Comparison of ENCODE assay signal across 14 cellular contexts in the genomic region with DNA sequence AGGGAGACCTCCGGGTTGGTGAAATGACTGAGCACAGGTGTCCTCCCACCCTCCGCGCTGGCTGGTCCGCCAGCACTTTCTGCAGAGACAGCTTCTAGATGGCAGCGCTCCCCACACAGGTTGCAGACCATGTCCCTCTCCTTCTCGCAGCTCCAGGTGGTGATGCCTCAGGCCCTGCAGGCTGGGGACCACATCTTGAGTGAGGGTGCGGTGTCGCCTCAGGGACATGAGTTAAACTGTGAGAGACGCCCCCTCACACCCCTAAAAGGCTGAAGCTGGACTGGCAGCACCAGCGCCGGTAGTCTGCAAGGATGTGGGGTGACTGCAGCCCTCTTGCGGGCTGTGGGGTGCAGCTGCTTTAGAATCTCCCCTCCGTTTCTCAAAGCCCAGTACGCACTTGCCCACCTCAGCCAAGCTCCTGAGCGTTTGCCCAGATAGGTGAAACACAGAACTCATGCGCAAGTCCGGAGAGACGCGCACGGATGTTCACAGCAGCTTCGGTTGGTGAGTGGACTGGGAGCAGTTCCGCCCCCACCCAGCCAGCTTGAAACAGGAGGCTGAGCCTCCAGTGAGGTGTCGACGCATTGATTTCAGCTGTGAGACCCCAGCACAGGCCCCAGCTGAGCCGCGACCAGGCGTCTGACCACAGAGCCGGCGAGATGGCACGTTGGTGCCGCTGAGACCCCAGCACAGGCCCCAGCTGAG. TPM values are rescaled to one million over a fixed set of nuclear protein-coding genes. Genes with fewer than 3 reads are reported as not detected.
DNase-seq lines count a peak whose midpoint lies in the region; ATAC-seq, FAIRE-seq and TF ChIP-seq lines count a peak whose summit lies in the region.
"Had no signal": no experiment of that assay in that cellular context is flagged by ENCODE, and none has a peak within 500 bp of the region (broad histone marks: within the 10 kb centered on the region; RNA-seq: fewer than 3 reads in every experiment).

No MANE protein-coding gene starts in this region.

- intact Hi-C loops in stomach (cut with DNase I; ENCODE audit: low total_unique reads): no loop called here

- TF ChIP-seq CTCF in stomach (IDR thresholded peaks at IDR 0.05): no peak
- no peak for TF ChIP-seq CTCF in RWPE1 (conservative IDR thresholded peaks at IDR 0.05; ENCODE audit: low read depth)
- TF ChIP-seq CTCF in GM10266 (IDR thresholded peaks at IDR 0.05; ENCODE audit: control insufficient read depth, insufficient read depth, low read depth, missing control alignments): no peak

- H3K27ac ChIP-seq in stomach: no peak overlapping the region
- H3K27ac ChIP-seq in RWPE1: no peak overlapping the region

- peak; percentile 31 for FAIRE-seq in HTR-8/SVneo (lab: Jason Lieb, UNC)
- FAIRE-seq: GM12878, GM18507 had no signal

- H3K4me3 Mint-ChIP-seq in activated T-cell treated with anti-CD3 and anti-CD28 coated beads, Interleukin-2, amount 50 U/mL, for 4 hours: no peak overlapping the region

- H3K27me3 Mint-ChIP-seq in activated T-cell treated with anti-CD3 and anti-CD28 coated beads, Interleukin-2, amount 50 U/mL, for 4 hours (ENCODE audit: low read depth): peaks cover 6% of the 10 kb centered on the region

- no peak for TF ChIP-seq EP300 in stomach (IDR thresholded peaks at IDR 0.05)

- no peaks in the 10 kb centered on the region for H3K9me3 Mint-ChIP-seq in activated T-cell treated with anti-CD3 and anti-CD28 coated beads, Interleukin-2, amount 50 U/mL, for 4 hours

- no peaks in the 10 kb centered on the region for H3K4me1 ChIP-seq in stomach

- peak; percentile 4 for DNase-seq in activated T-cell treated with anti-CD3 and anti-CD28 coated beads, Interleukin-2, amount 50 U/mL, for 4 hours
- DNase-seq in activated T-cell treated with anti-CD3 and anti-CD28 coated beads, Interleukin-2, amount 50 U/mL, for 1 hour: no peak
- DNase-seq in HTR-8/SVneo (ENCODE audit: insufficient read length, low spot score) (no peak), left kidney (ENCODE audit: low read depth, low spot score) (peak; percentile 46), stomach (peak; percentile 17), NCI-H69 (lab: John Stamatoyannopoulos, UW) (no peak), RWPE1 (ENCODE audit: low spot score) (no peak), GM10266 (ENCODE audit: extremely low spot score) (no peak)
- DNase-seq: GOT3, KG1, NCI-H1105, NCI-H187 had no signal

- H3K4me1 Mint-ChIP-seq in activated T-cell treated with anti-CD3 and anti-CD28 coated beads, Interleukin-2, amount 50 U/mL, for 4 hours (ENCODE audit: low read depth): no peaks in the 10 kb centered on the region

- no peaks in the 10 kb centered on the region for H3K27me3 ChIP-seq in stomach

- no peaks in the 10 kb centered on the region for H3K36me3 Mint-ChIP-seq in activated T-cell treated with anti-CD3 and anti-CD28 coated beads, Interleukin-2, amount 50 U/mL, for 4 hours (ENCODE audit: insufficient read depth)

- no peak for TF ChIP-seq POLR2A in stomach (IDR thresholded peaks at IDR 0.05)

- POLR2A ChIA-PET in RWPE1 (lab: Yijun Ruan, JAX; ENCODE audit: low non-redundant PET): no interaction called here

- H3K36me3 ChIP-seq in stomach: peaks cover 0 to under 1% (median 0%) of the 10 kb centered on the region in 4 donors

- H3K9me3 ChIP-seq in stomach: no peaks in the 10 kb centered on the region

- CTCF ChIA-PET in RWPE1 (lab: Yijun Ruan, JAX): interaction anchor here (0.5 to 1.2 kb wide), 4 partner anchors 13 to 1060 kb away, joined by 3 to 5 read pairs (median 4); no protein-coding TSS in a partner anchor

- no peak for ATAC-seq in activated T-cell treated with anti-CD3 and anti-CD28 coated beads, Interleukin-2, amount 50 U/mL, for 4 hours
- ATAC-seq: GM12878 had no signal

- WGBS in stomach, 5 donors: 83 to 92% (median 89%) methylated on average over 24 to 31 of the region's 31 CpGs

- H3K4me3 ChIP-seq in stomach: no peak overlapping the region
- H3K4me3 ChIP-seq: GM12878 had no signal

RNA-seq across cellular contexts. Expression of a gene that starts 28.5 kb away (rescaled TPM):
- total RNA-seq in activated T-cell treated with anti-CD3 and anti-CD28 coated beads, Interleukin-2, amount 50 U/mL, for 4 hours: 1 to 10 TPM; 2.8 to 3.6 (median 3.0) TPM
- total RNA-seq in stomach: 100 to 1,000 TPM; 147 to 756 (median 342) TPM
- 100 to 1,000 TPM in 1 of 3 donors, 10 to 100 TPM in 2; 63.2 to 174 (median 73.6) TPM for polyA plus RNA-seq in stomach

Comparison
In these comparisons a context has a peak if more than half of its experiments do, and no peak if none do; other contexts are left out.
1. DNase-seq: peak in activated T-cell treated with anti-CD3 and anti-CD28 coated beads, Interleukin-2, amount 50 U/mL, for 4 hours (single experiment), left kidney (single experiment) and stomach (single experiment); none in activated T-cell treated with anti-CD3 and anti-CD28 coated beads, Interleukin-2, amount 50 U/mL, for 1 hour (single experiment), HTR-8/SVneo (single experiment), NCI-H69 (single experiment), RWPE1 (single experiment) and GM10266 (single experiment).
2. RNA of a gene that starts 28.5 kb away (total RNA-seq): 147 to 756 TPM in stomach; 2.8 to 3.6 TPM in activated T-cell treated with anti-CD3 and anti-CD28 coated beads, Interleukin-2, amount 50 U/mL, for 4 hours; every median in the first group is over 10 times any median in the second.